ENCODE assay signal across 15 cellular contexts in genomic region chr5:57408714-57409113, GRCh38.
DNase-seq lines count a peak whose midpoint lies in the region; ATAC-seq and TF ChIP-seq lines count a peak whose summit lies in the region.
"Had no signal": no experiment of that assay in that cellular context is flagged by ENCODE, and none has a peak within 500 bp of the region (broad histone marks: within the 10 kb centered on the region; RNA-seq: fewer than 3 reads in every experiment).

No MANE protein-coding gene starts in this region.

- intact Hi-C loops in Right ventricle myocardium inferior (cut with DNase I) (no loop called here), cardiac septum (cut with DNase I) (no loop called here)

- H3K4me3 ChIP-seq in fibroblast of the aortic adventitia (ENCODE audit: low read depth, low read length) (no peak overlapping the region), mesenchymal stem cell (ENCODE audit: insufficient read depth in 1 of 2, low read depth in 1 of 2, low read length in 2 of 2) (no peak overlapping the region), tibial nerve (no peak overlapping the region)
- H3K4me3 ChIP-seq: adrenal gland, dorsolateral prefrontal cortex, prostate gland had no signal

- DNase-seq in Right ventricle myocardium inferior (ENCODE audit: missing footprints) (no peak), cardiac septum (ENCODE audit: low spot score) (no peak), fibroblast of the aortic adventitia (ENCODE audit: low read depth) (peak; percentile 89), mesenchymal stem cell (peak; percentile 26), tibial nerve (ENCODE audit: low spot score in 2 of 2) (no peak), hypothalamus (lab: John Stamatoyannopoulos, UW) (no peak), SIG-M5 (lab: John Stamatoyannopoulos, UW) (no peak)
- no peak for DNase-seq in activated naive CD4-positive, alpha-beta T cell treated with anti-CD3 and anti-CD28 coated beads, Interleukin-2, amount 10 ng/mL, durations not matched to agents 7 days and 5 days
- DNase-seq: adrenal gland, dorsolateral prefrontal cortex, foreskin melanocyte, NCI-H1930, NCI-H526 treated with DMSO at 0.1 percent for 48 hours, T-helper 17 cell had no signal

- H3K79me1 ChIP-seq in mesenchymal stem cell (replicated peaks; ENCODE audit: low read length, poor library complexity, severe bottlenecking): no peaks in the 10 kb centered on the region

- H2BK120ac ChIP-seq in mesenchymal stem cell (ENCODE audit: low read depth, low read length): no peak overlapping the region

- H3K27me3 Mint-ChIP-seq in activated naive CD4-positive, alpha-beta T cell treated with anti-CD3 and anti-CD28 coated beads, Interleukin-2, amount 10 ng/mL, durations not matched to agents 7 days and 5 days: no peaks in the 10 kb centered on the region

- H3K9ac ChIP-seq in mesenchymal stem cell (ENCODE audit: low read length): peak overlapping the region; percentile 64

- H3K36me3 ChIP-seq in mesenchymal stem cell (ENCODE audit: control insufficient read depth in 1 of 2, insufficient read depth in 2 of 2, low read depth in 1 of 2, low read length in 2 of 2): no peaks in the 10 kb centered on the region
- no peaks in the 10 kb centered on the region for H3K36me3 ChIP-seq in tibial nerve
- H3K36me3 ChIP-seq: adrenal gland, prostate gland had no signal

- no peak for TF ChIP-seq POLR2A in tibial nerve (IDR thresholded peaks at IDR 0.05)

- H4K91ac ChIP-seq in mesenchymal stem cell (ENCODE audit: low read length): no peak overlapping the region

- H3K27ac ChIP-seq in mesenchymal stem cell (ENCODE audit: low read length, poor library complexity, severe bottlenecking): no peak overlapping the region
- H3K27ac ChIP-seq in tibial nerve: peak overlapping the region in 1 of 4 donors; percentile 63
- H3K27ac ChIP-seq: dorsolateral prefrontal cortex had no signal

- H3K4me2 ChIP-seq in mesenchymal stem cell (ENCODE audit: low read length, poor library complexity, severe bottlenecking): no peak overlapping the region

- H3K9me3 Mint-ChIP-seq in activated naive CD4-positive, alpha-beta T cell treated with anti-CD3 and anti-CD28 coated beads, Interleukin-2, amount 10 ng/mL, durations not matched to agents 7 days and 5 days: no peaks in the 10 kb centered on the region

- H2BK15ac ChIP-seq in mesenchymal stem cell (ENCODE audit: low read depth, poor library complexity, severe bottlenecking): no peak overlapping the region

- no peak overlapping the region for H3K4me3 Mint-ChIP-seq in activated naive CD4-positive, alpha-beta T cell treated with anti-CD3 and anti-CD28 coated beads, Interleukin-2, amount 10 ng/mL, durations not matched to agents 7 days and 5 days
- H3K4me3 Mint-ChIP-seq: T-helper 17 cell had no signal

- no peak overlapping the region for H2BK12ac ChIP-seq in mesenchymal stem cell (ENCODE audit: low read length in 2 of 2)

- no peak overlapping the region for H4K8ac ChIP-seq in mesenchymal stem cell (ENCODE audit: low read length)

- peak; percentile 30 for ATAC-seq in Right ventricle myocardium inferior
- ATAC-seq: T-helper 17 cell had no signal

- H3K18ac ChIP-seq in mesenchymal stem cell (ENCODE audit: low read depth in 1 of 2, low read length in 2 of 2): no peak overlapping the region

- no peaks in the 10 kb centered on the region for H3K4me1 Mint-ChIP-seq in activated naive CD4-positive, alpha-beta T cell treated with anti-CD3 and anti-CD28 coated beads, Interleukin-2, amount 10 ng/mL, durations not matched to agents 7 days and 5 days
- H3K4me1 Mint-ChIP-seq: T-helper 17 cell had no signal

- no peak overlapping the region for H3K23ac ChIP-seq in mesenchymal stem cell (ENCODE audit: low read length in 2 of 2)

- no peak overlapping the region for H2AFZ ChIP-seq in mesenchymal stem cell (ENCODE audit: low read depth, low read length)

- H3K14ac ChIP-seq in mesenchymal stem cell (ENCODE audit: low read length in 2 of 2): no peak overlapping the region

- TF ChIP-seq EP300 in tibial nerve (IDR thresholded peaks at IDR 0.05): peak in 1 of 2 donors; percentile 38

- H3K4me1 ChIP-seq in mesenchymal stem cell (ENCODE audit: control insufficient read depth, insufficient read depth, low read depth, low read length) (no peaks in the 10 kb centered on the region), tibial nerve (peaks cover 0 to 28% (median 6%) of the 10 kb centered on the region in 4 donors)
- H3K4me1 ChIP-seq: prostate gland had no signal

- H3K27me3 ChIP-seq in mesenchymal stem cell (ENCODE audit: control insufficient read depth in 1 of 2, insufficient read depth in 1 of 2, low read length in 2 of 2) (no peaks in the 10 kb centered on the region), tibial nerve (no peaks in the 10 kb centered on the region)
- H3K27me3 ChIP-seq: adrenal gland, dorsolateral prefrontal cortex had no signal

- no peak overlapping the region for H2BK5ac ChIP-seq in mesenchymal stem cell (ENCODE audit: low read depth, low read length, poor library complexity, severe bottlenecking)

- H3K36me3 Mint-ChIP-seq in activated naive CD4-positive, alpha-beta T cell treated with anti-CD3 and anti-CD28 coated beads, Interleukin-2, amount 10 ng/mL, durations not matched to agents 7 days and 5 days: no peaks in the 10 kb centered on the region

- WGBS in mesenchymal stem cell: no CpG with 5 or more reads among the region's 1 CpG
- WGBS in tibial nerve, 2 donors: 21 to 38% methylated on average over 1 of the region's 1 CpG

- CTCF ChIA-PET in activated naive CD4-positive, alpha-beta T cell treated with anti-CD3 and anti-CD28 coated beads, Interleukin-2, amount 10 ng/mL, durations not matched to agents 7 days and 5 days (lab: Charles Lee): no interaction called here

- H3K27ac Mint-ChIP-seq in activated naive CD4-positive, alpha-beta T cell treated with anti-CD3 and anti-CD28 coated beads, Interleukin-2, amount 10 ng/mL, durations not matched to agents 7 days and 5 days: no peak overlapping the region
- H3K27ac Mint-ChIP-seq: T-helper 17 cell had no signal

- no peak overlapping the region for H2AK5ac ChIP-seq in mesenchymal stem cell (ENCODE audit: low read length, severe bottlenecking)

- H3K9me3 ChIP-seq in mesenchymal stem cell (ENCODE audit: control insufficient read depth, low read length) (no peaks in the 10 kb centered on the region), tibial nerve (no peaks in the 10 kb centered on the region)
- H3K9me3 ChIP-seq: adrenal gland, prostate gland had no signal

- H3K4ac ChIP-seq in mesenchymal stem cell (ENCODE audit: low read depth in 1 of 2, low read length in 2 of 2): no peak overlapping the region

- TF ChIP-seq CTCF in fibroblast of the aortic adventitia (IDR thresholded peaks at IDR 0.05; ENCODE audit: insufficient read depth, low read length) (no peak), tibial nerve (IDR thresholded peaks at IDR 0.05) (no peak)

Comparison
In these comparisons a context has a peak if more than half of its experiments do, and no peak if none do; other contexts are left out.
1. DNase-seq: peak in fibroblast of the aortic adventitia (single experiment) and mesenchymal stem cell (single experiment); none in Right ventricle myocardium inferior (single experiment), cardiac septum (single experiment), tibial nerve (0 of 2), hypothalamus (0 of 51), activated naive CD4-positive, alpha-beta T cell treated with anti-CD3 and anti-CD28 coated beads, Interleukin-2, amount 10 ng/mL, durations not matched to agents 7 days and 5 days (single experiment) and SIG-M5 (single experiment).